Comparison of ENCODE assay signal across 8 cellular contexts in genomic region chr17:48106802-48107136, GRCh38. TPM values are rescaled to one million over a fixed set of nuclear protein-coding genes. Genes with fewer than 3 reads are reported as not detected.
DNase-seq lines count a peak whose midpoint lies in the region; ATAC-seq and TF ChIP-seq lines count a peak whose summit lies in the region.

No MANE protein-coding gene starts in this region.

- H3K4me3 ChIP-seq in GM12864 (ENCODE audit: low read depth, low read length) (peak overlapping the region; percentile 86), fibroblast of the aortic adventitia (ENCODE audit: low read depth, low read length) (peak overlapping the region; percentile 97)

- peak overlapping the region in 1 of 2 donors; percentile 97 for H3K27ac Mint-ChIP-seq in T-cell

- POLR2A ChIA-PET in T-cell (lab: Charles Lee) = no interaction called here

- peaks cover 4% of the 10 kb centered on the region for H3K36me3 Mint-ChIP-seq in T-cell

- H3K27me3 Mint-ChIP-seq in T-cell = no peaks in the 10 kb centered on the region

- intact Hi-C loops in sciatic nerve (cut with DNase I) = no loop called here
- intact Hi-C loops in posterior vena cava (cut with DNase I) = no loop called here

- TF ChIP-seq CTCF in GM12864 (IDR thresholded peaks at IDR 0.05; ENCODE audit: low read depth, low read length, missing control alignments) (no peak), fibroblast of the aortic adventitia (IDR thresholded peaks at IDR 0.05; ENCODE audit: insufficient read depth, low read length) (no peak)

- DNase-seq in GM12864 (ENCODE audit: low read depth) (no peak), T-cell (no peak), fibroblast of the aortic adventitia (ENCODE audit: low read depth) (no peak), sciatic nerve (ENCODE audit: low spot score) (no peak), posterior vena cava (ENCODE audit: low spot score) (no peak)
- DNase-seq in stimulated activated CD4-positive, alpha-beta T cell treated with anti-CD3 and anti-CD28 coated beads, Interleukin-4, amount 100 ng/mL, for 24 hours = no peak

- H3K9me3 Mint-ChIP-seq in T-cell = no peaks in the 10 kb centered on the region

- H3K4me3 Mint-ChIP-seq in T-cell = peak overlapping the region; percentile 93 to 98 (median 96)

- no peak for ATAC-seq in T-cell (replicated peaks in 1 of 4)
- ATAC-seq in sciatic nerve = peak; percentile 1
- ATAC-seq in HG02759 (IDR thresholded peaks at IDR 0.05; ENCODE audit: unreplicated experiment) = no peak
- ATAC-seq in GM21367 (IDR thresholded peaks at IDR 0.05; ENCODE audit: unreplicated experiment) = no peak

- H3K4me1 Mint-ChIP-seq in T-cell = peaks cover 52 to 67% (median 62%) of the 10 kb centered on the region in 3 donors

- CTCF ChIA-PET in T-cell (lab: Charles Lee) = interaction anchor here in 1 of 2 donors (0.5 to 1.8 kb wide), 3 partner anchors 9 to 530 kb away, joined by 4 to 8 read pairs (median 5); no protein-coding TSS in a partner anchor

RNA-seq across cellular contexts. Expression of gene SNX11, which starts 0.8 kb away (rescaled TPM):
- total RNA-seq in T-cell (10 to 100 TPM; 10.6 to 20.4 (median 19.5) TPM), fibroblast of the aortic adventitia (ENCODE audit: low replicate concordance) (4.7 and 11.5 TPM in 2 replicates), sciatic nerve (18.5 TPM), posterior vena cava (10 to 100 TPM; 18.8 to 22.3 TPM)

RNA-seq across cellular contexts. Expression of gene CBX1, which starts 5.5 kb away (rescaled TPM):
- 10 to 100 TPM; 19.6 to 32.4 (median 30.7) TPM for total RNA-seq in T-cell
- total RNA-seq in fibroblast of the aortic adventitia (ENCODE audit: low replicate concordance) = 49.2 and 59.7 TPM in 2 replicates
- 53.0 TPM for total RNA-seq in sciatic nerve
- 10 to 100 TPM; 38.7 to 46.1 TPM for total RNA-seq in posterior vena cava

RNA-seq across cellular contexts. Expression of gene NFE2L1, which starts 58.6 kb away (rescaled TPM):
- total RNA-seq in T-cell (10 to 100 TPM; 30.3 to 61.6 (median 43.9) TPM), fibroblast of the aortic adventitia (ENCODE audit: low replicate concordance) (103 and 413 TPM in 2 replicates), sciatic nerve (287 TPM), posterior vena cava (100 to 1,000 TPM; 255 to 263 TPM)
